Comparison of ENCODE assay signal across 9 cellular contexts in the genomic region with DNA sequence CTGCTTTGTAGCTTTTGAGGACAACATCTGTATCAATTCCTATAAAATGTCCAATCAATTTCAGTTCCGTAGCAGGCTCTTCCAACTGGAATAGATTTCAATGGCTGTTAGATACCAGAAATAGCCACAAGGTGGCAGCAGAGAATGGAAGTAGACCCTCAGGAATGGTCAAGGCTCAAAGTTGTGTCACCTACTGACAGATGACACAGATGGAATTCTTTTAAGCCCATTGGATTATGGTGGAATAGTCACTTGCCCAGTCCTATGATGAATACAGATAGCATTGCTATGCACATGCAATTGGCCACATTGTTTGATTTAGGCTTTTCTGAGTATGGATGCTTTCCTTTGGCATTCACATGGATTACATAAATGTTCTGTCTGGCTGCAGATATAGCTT.
A peak's percentile ranks its signal among the peaks of the same experiment; 100 is the strongest.
DNase-seq lines count a peak whose midpoint lies in the region; ATAC-seq and TF ChIP-seq lines count a peak whose summit lies in the region.
"Had no signal": no experiment of that assay in that cellular context is flagged by ENCODE, and none has a peak within 500 bp of the region (broad histone marks: within the 10 kb centered on the region; RNA-seq: fewer than 3 reads in every experiment).

No MANE protein-coding gene starts in this region.

- H3K14ac ChIP-seq in neuronal stem cell (ENCODE audit: low read length): no peak overlapping the region

- H3K4me3 ChIP-seq in neuronal stem cell (ENCODE audit: low read length in 2 of 2): no peak overlapping the region

- no peak overlapping the region for H3K4me3 Mint-ChIP-seq in activated CD8-positive, alpha-beta T cell treated with anti-CD3 and anti-CD28 coated beads for 36 hours
- H3K4me3 Mint-ChIP-seq: T-helper 17 cell had no signal

- H3K4ac ChIP-seq in neuronal stem cell (ENCODE audit: low read length): no peak overlapping the region

- H3K36me3 Mint-ChIP-seq in activated CD8-positive, alpha-beta T cell treated with anti-CD3 and anti-CD28 coated beads for 36 hours (ENCODE audit: low read depth): no peaks in the 10 kb centered on the region

- intact Hi-C loops in activated CD8-positive, alpha-beta T cell treated with anti-CD3 and anti-CD28 coated beads for 36 hours (cut with micrococcal nuclease): loop anchor here (5.0 kb wide), 2 partner anchors 131 to 311 kb away; a partner anchor contains a TSS

- H3K4me2 ChIP-seq in neuronal stem cell (ENCODE audit: insufficient read depth, low read length, poor library complexity, severe bottlenecking): no peak overlapping the region

- H2AFZ ChIP-seq in neuronal stem cell (ENCODE audit: low read length): no peak overlapping the region

- H3K4me1 ChIP-seq in neuronal stem cell (ENCODE audit: control insufficient read depth in 2 of 2, insufficient read depth in 1 of 2, low read depth in 1 of 2, low read length in 2 of 2): no peaks in the 10 kb centered on the region

- POLR2A ChIA-PET in activated CD8-positive, alpha-beta T cell treated with anti-CD3 and anti-CD28 coated beads for 36 hours (lab: Charles Lee): no interaction called here

- H3K27ac ChIP-seq in neuronal stem cell (replicated peaks; ENCODE audit: low read length): no peak overlapping the region

- H3K27ac Mint-ChIP-seq in activated CD8-positive, alpha-beta T cell treated with anti-CD3 and anti-CD28 coated beads for 36 hours: no peak overlapping the region
- H3K27ac Mint-ChIP-seq: T-helper 17 cell had no signal

- peak; percentile 65 for TF ChIP-seq CTCF in activated CD8-positive, alpha-beta T cell treated with anti-CD3 and anti-CD28 coated beads for 36 hours (IDR thresholded peaks at IDR 0.05)

- no peaks in the 10 kb centered on the region for H3K27me3 Mint-ChIP-seq in activated CD8-positive, alpha-beta T cell treated with anti-CD3 and anti-CD28 coated beads for 36 hours
- H3K27me3 Mint-ChIP-seq: T-helper 17 cell had no signal

- no peak overlapping the region for H2BK5ac ChIP-seq in neuronal stem cell (ENCODE audit: low read length)

- no peak overlapping the region for H4K91ac ChIP-seq in neuronal stem cell (ENCODE audit: low read depth, low read length, poor library complexity)

- H3K27me3 ChIP-seq in neuronal stem cell (ENCODE audit: control insufficient read depth in 3 of 3, insufficient read depth in 3 of 3, low read depth in 1 of 3, low read length in 3 of 3): no peaks in the 10 kb centered on the region

- ATAC-seq in GM18870 (IDR thresholded peaks at IDR 0.05; ENCODE audit: unreplicated experiment) (peak; percentile 23), HG03039 (IDR thresholded peaks at IDR 0.05; ENCODE audit: unreplicated experiment) (no peak)
- ATAC-seq in activated CD8-positive, alpha-beta T cell treated with anti-CD3 and anti-CD28 coated beads for 36 hours: no peak
- ATAC-seq: T-helper 17 cell had no signal

- no CpG with 5 or more reads among the region's 1 CpG for WGBS in neuronal stem cell (ENCODE audit: extremely low coverage in 2 of 2, insufficient read length in 2 of 2, insufficient replicate concordance in 1 of 2), 2 donors

- H2AK5ac ChIP-seq in neuronal stem cell (ENCODE audit: low read depth, low read length): no peak overlapping the region

- no peaks in the 10 kb centered on the region for H3K9me3 Mint-ChIP-seq in activated CD8-positive, alpha-beta T cell treated with anti-CD3 and anti-CD28 coated beads for 36 hours

- no peaks in the 10 kb centered on the region for H3K9me3 ChIP-seq in neuronal stem cell (replicated peaks in 1 of 2; ENCODE audit: control insufficient read depth in 2 of 2, insufficient read depth in 1 of 2, low read depth in 1 of 2, low read length in 2 of 2)

- no peaks in the 10 kb centered on the region for H3K79me1 ChIP-seq in neuronal stem cell (ENCODE audit: low read depth, low read length)

- no peak overlapping the region for H2BK15ac ChIP-seq in neuronal stem cell (ENCODE audit: low read length)

- DNase-seq in CMK (ENCODE audit: low read depth): peak; percentile 2
- peak; percentile 10 for DNase-seq in NCI-H1436 treated with DMSO at 0.1 percent for 48 hours (lab: John Stamatoyannopoulos, UW)
- peak; percentile 16 for DNase-seq in activated CD8-positive, alpha-beta T cell treated with anti-CD3 and anti-CD28 coated beads for 36 hours
- DNase-seq in fibroblast of peridontal ligament (ENCODE audit: extremely low read depth): peak; percentile 56
- peak; percentile 48 for DNase-seq in neuronal stem cell (ENCODE audit: low spot score)
- no peak for DNase-seq in GM19240 (ENCODE audit: insufficient read length, low spot score)

- peaks cover 23% of the 10 kb centered on the region for H3K4me1 Mint-ChIP-seq in activated CD8-positive, alpha-beta T cell treated with anti-CD3 and anti-CD28 coated beads for 36 hours (ENCODE audit: low read depth)

- no peak overlapping the region for H4K8ac ChIP-seq in neuronal stem cell (ENCODE audit: low read depth, low read length)

- H3K18ac ChIP-seq in neuronal stem cell (ENCODE audit: low read length): no peak overlapping the region

- H3K9ac ChIP-seq in neuronal stem cell (ENCODE audit: low read depth, low read length, poor library complexity): no peak overlapping the region

- no peak overlapping the region for H2BK120ac ChIP-seq in neuronal stem cell (ENCODE audit: low read depth, low read length)

- no peak overlapping the region for H3K23ac ChIP-seq in neuronal stem cell (ENCODE audit: low read depth, low read length, poor library complexity)

- CTCF ChIA-PET in activated CD8-positive, alpha-beta T cell treated with anti-CD3 and anti-CD28 coated beads for 36 hours (lab: Charles Lee): interaction anchor here (0.6 to 3.9 kb wide), 14 partner anchors 10 to 310 kb away, joined by 3 to 27 read pairs (median 3); no protein-coding TSS in a partner anchor

- H3K36me3 ChIP-seq in neuronal stem cell (replicated peaks in 1 of 2; ENCODE audit: control insufficient read depth in 2 of 2, insufficient read depth in 2 of 2, low read length in 2 of 2): no peaks in the 10 kb centered on the region

- no peak overlapping the region for H2BK12ac ChIP-seq in neuronal stem cell (ENCODE audit: low read length)
